In the genomic region with DNA sequence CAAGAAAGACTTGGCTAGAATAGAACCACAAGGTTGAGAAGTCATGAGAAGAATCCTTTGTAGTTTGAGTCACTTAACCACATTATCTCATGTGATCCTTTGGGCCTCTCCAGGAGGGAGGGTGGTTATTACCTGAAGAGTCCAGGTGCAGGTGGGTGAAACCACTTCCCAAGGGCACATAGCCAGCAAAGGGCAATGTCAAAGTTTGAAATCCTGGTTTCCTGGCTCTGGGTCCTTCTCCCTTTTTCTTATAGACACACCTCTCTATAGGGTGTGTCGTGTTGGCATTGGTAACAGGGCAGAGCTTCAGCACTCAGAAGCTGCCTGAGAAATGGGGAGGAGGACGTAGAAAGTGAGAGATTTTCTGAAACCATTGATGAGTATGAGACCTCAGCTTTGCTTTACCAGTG, we compare ENCODE assay signal across 11 cellular contexts.
DNase-seq lines count a peak whose midpoint lies in the region; ATAC-seq and TF ChIP-seq lines count a peak whose summit lies in the region.
"Had no signal": no experiment of that assay in that cellular context is flagged by ENCODE, and none has a peak within 500 bp of the region (broad histone marks: within the 10 kb centered on the region; RNA-seq: fewer than 3 reads in every experiment).

No MANE protein-coding gene starts in this region.

- TF ChIP-seq CTCF in MM.1S (IDR thresholded peaks at IDR 0.05; ENCODE audit: low read length): no peak

- H2BK12ac ChIP-seq in mesenchymal stem cell (ENCODE audit: low read length in 2 of 2): no peak overlapping the region

- no peak overlapping the region for H4K91ac ChIP-seq in mesenchymal stem cell (ENCODE audit: low read length)

- H3K9ac ChIP-seq in MM.1S (ENCODE audit: low read length) (peak overlapping the region; percentile 0; the same call in 1 of the 2 replicates), mesenchymal stem cell (ENCODE audit: low read length) (no peak overlapping the region)

- H3K4me3 ChIP-seq in MM.1S (ENCODE audit: low read length) (no peak overlapping the region), mesenchymal stem cell (ENCODE audit: insufficient read depth in 1 of 2, low read depth in 1 of 2, low read length in 2 of 2) (no peak overlapping the region), H7 (ENCODE audit: insufficient read depth, low read depth, low read length) (no peak overlapping the region)
- H3K4me3 ChIP-seq: cardiac muscle cell, SJSA1 had no signal

- peaks cover 35% of the 10 kb centered on the region for H3K4me1 ChIP-seq in MM.1S (ENCODE audit: low read length)
- H3K4me1 ChIP-seq in mesenchymal stem cell (ENCODE audit: control insufficient read depth, insufficient read depth, low read depth, low read length): peaks cover 2% of the 10 kb centered on the region
- H3K4me1 ChIP-seq: SJSA1 had no signal

- H3K4me2 ChIP-seq in MM.1S (ENCODE audit: low read depth, low read length): peak overlapping the region; percentile 47; the same call in 1 of the 2 replicates
- no peak overlapping the region for H3K4me2 ChIP-seq in mesenchymal stem cell (ENCODE audit: low read length, poor library complexity, severe bottlenecking)

- WGBS in mesenchymal stem cell: 93% methylated on average over 2 of the region's 2 CpGs

- H2BK120ac ChIP-seq in mesenchymal stem cell (ENCODE audit: low read depth, low read length): no peak overlapping the region

- peak overlapping the region; percentile 27 for H4K8ac ChIP-seq in mesenchymal stem cell (ENCODE audit: low read length)

- peaks cover 4% of the 10 kb centered on the region for H3K79me1 ChIP-seq in mesenchymal stem cell (replicated peaks; ENCODE audit: low read length, poor library complexity, severe bottlenecking)

- ATAC-seq in GM18873 (IDR thresholded peaks at IDR 0.05; ENCODE audit: low FRiP score, unreplicated experiment): peak; percentile 71
- peak; percentile 83 for ATAC-seq in HG02642 (IDR thresholded peaks at IDR 0.05; ENCODE audit: poor library complexity, unreplicated experiment)

- H3K23ac ChIP-seq in mesenchymal stem cell (ENCODE audit: low read length in 2 of 2): no peak overlapping the region

- peak; percentile 84 for DNase-seq in MM.1S
- DNase-seq in mesenchymal stem cell: no peak
- no peak for DNase-seq in H7
- no peak for DNase-seq in NCI-H1436 treated with DMSO at 0.1 percent for 48 hours (lab: John Stamatoyannopoulos, UW)
- no peak for DNase-seq in GF-D8 (lab: John Stamatoyannopoulos, UW)
- DNase-seq in C1 segment of cervical spinal cord (lab: John Stamatoyannopoulos, UW): no peak
- DNase-seq: H9 had no signal

- peaks cover 28% of the 10 kb centered on the region for H3K79me2 ChIP-seq in MM.1S (ENCODE audit: low read length)

- peak overlapping the region; percentile 61 for H3K27ac ChIP-seq in MM.1S (ENCODE audit: low read length)
- no peak overlapping the region for H3K27ac ChIP-seq in mesenchymal stem cell (ENCODE audit: low read length, poor library complexity, severe bottlenecking)
- H3K27ac ChIP-seq: cardiac muscle cell, SJSA1 had no signal

- H2BK15ac ChIP-seq in mesenchymal stem cell (ENCODE audit: low read depth, poor library complexity, severe bottlenecking): no peak overlapping the region

- no peak overlapping the region for H3K4ac ChIP-seq in mesenchymal stem cell (ENCODE audit: low read depth in 1 of 2, low read length in 2 of 2)

- no peaks in the 10 kb centered on the region for H4K20me1 ChIP-seq in MM.1S (ENCODE audit: insufficient read depth, low read length)

- H3K18ac ChIP-seq in mesenchymal stem cell (ENCODE audit: low read depth in 1 of 2, low read length in 2 of 2): peak overlapping the region in 1 of 2 experiments; percentile 34

- H2BK5ac ChIP-seq in mesenchymal stem cell (ENCODE audit: low read depth, low read length, poor library complexity, severe bottlenecking): no peak overlapping the region

- H3K27me3 ChIP-seq in MM.1S (replicated peaks; ENCODE audit: insufficient read depth, low read length) (no peaks in the 10 kb centered on the region), mesenchymal stem cell (ENCODE audit: control insufficient read depth in 1 of 2, insufficient read depth in 1 of 2, low read length in 2 of 2) (no peaks in the 10 kb centered on the region), H7 (ENCODE audit: control insufficient read depth, insufficient read depth, low read length) (no peaks in the 10 kb centered on the region)
- H3K27me3 ChIP-seq: cardiac muscle cell, SJSA1 had no signal

- peaks cover 25% of the 10 kb centered on the region for H3F3A ChIP-seq in MM.1S (ENCODE audit: insufficient read depth, low read length)

- H3K36me3 ChIP-seq in MM.1S (replicated peaks; ENCODE audit: insufficient read depth, low read length) (0 out of 2 replicates have a peak, but pooled peaks cover 3% of the 10 kb centered on the region), mesenchymal stem cell (ENCODE audit: control insufficient read depth in 1 of 2, insufficient read depth in 2 of 2, low read depth in 1 of 2, low read length in 2 of 2) (peaks cover 0 to 2% of the 10 kb centered on the region in 2 experiments), H7 (replicated peaks; ENCODE audit: control insufficient read depth, insufficient read depth, low read length) (no peaks in the 10 kb centered on the region)
- H3K36me3 ChIP-seq: cardiac muscle cell, SJSA1 had no signal

- no peak overlapping the region for H3K14ac ChIP-seq in mesenchymal stem cell (ENCODE audit: low read length in 2 of 2)

- H2AK5ac ChIP-seq in mesenchymal stem cell (ENCODE audit: low read length, severe bottlenecking): no peak overlapping the region

- H3K9me3 ChIP-seq in MM.1S (replicated peaks; ENCODE audit: insufficient read depth, low read length) (no peaks in the 10 kb centered on the region), mesenchymal stem cell (ENCODE audit: control insufficient read depth, low read length) (no peaks in the 10 kb centered on the region)
- H3K9me3 ChIP-seq: SJSA1 had no signal

- H3K9me2 ChIP-seq in MM.1S (replicated peaks; ENCODE audit: insufficient read depth, low read length): no peaks in the 10 kb centered on the region

- H2AFZ ChIP-seq in MM.1S (ENCODE audit: low read length) (no peak overlapping the region), mesenchymal stem cell (ENCODE audit: low read depth, low read length) (no peak overlapping the region)
